ENCODE assay signal across 8 cellular contexts in genomic region chr1:25922633-25923567, GRCh38. TPM values are rescaled to one million over a fixed set of nuclear protein-coding genes. Genes with fewer than 3 reads are reported as not detected.
DNase-seq lines count a peak whose midpoint lies in the region; ATAC-seq and TF ChIP-seq lines count a peak whose summit lies in the region.

No MANE protein-coding gene starts in this region.

- TF ChIP-seq CTCF in AG10803 (conservative IDR thresholded peaks at IDR 0.05; ENCODE audit: low read length): no peak
- no peak for TF ChIP-seq CTCF in HL-60 (IDR thresholded peaks at IDR 0.05; ENCODE audit: insufficient read depth, low read length)
- no peak for TF ChIP-seq CTCF in breast epithelium (IDR thresholded peaks at IDR 0.05)

- TF ChIP-seq POLR2A in breast epithelium (IDR thresholded peaks at IDR 0.05) (no peak), GM18505 (IDR thresholded peaks at IDR 0.05; ENCODE audit: borderline replicate concordance, extremely low read depth, insufficient read depth, insufficient read length) (no peak)

- H3K9me3 ChIP-seq in breast epithelium: no peaks in the 10 kb centered on the region

- no peaks in the 10 kb centered on the region for H3K36me3 ChIP-seq in breast epithelium

- ATAC-seq in GM19463 (IDR thresholded peaks at IDR 0.05; ENCODE audit: unreplicated experiment) (no peak), GM18505 (IDR thresholded peaks at IDR 0.05; ENCODE audit: unreplicated experiment) (no peak)

- DNase-seq in AG10803 (ENCODE audit: low read depth): peak; percentile 25
- peak; percentile 42 to 70 for DNase-seq in HL-60 (ENCODE audit: low read depth in 1 of 2, low spot score in 1 of 2)
- peak; percentile 50 for DNase-seq in UCSD-AML1 (lab: John Stamatoyannopoulos, UW; ENCODE audit: unreplicated experiment)
- DNase-seq in breast epithelium (ENCODE audit: low spot score in 2 of 2): no peak
- peak; percentile 62 for DNase-seq in iPS-NIHi11 (ENCODE audit: low spot score)
- DNase-seq in skeletal muscle cell (ENCODE audit: low read depth): no peak

- intact Hi-C loops in breast epithelium (cut with DNase I; ENCODE audit: low total_unique reads): no loop called here

- peak overlapping the region; percentile 61 for H3K4me3 ChIP-seq in AG10803 (ENCODE audit: low read length)
- H3K4me3 ChIP-seq in HL-60 (replicated peaks; ENCODE audit: insufficient read depth, low read length): peak overlapping the region; percentile 33
- peak overlapping the region; percentile 44 to 73 (median 60) for H3K4me3 ChIP-seq in breast epithelium
- H3K4me3 ChIP-seq in skeletal muscle cell (ENCODE audit: low read depth, low read length): peak overlapping the region; percentile 55

- H3K4me1 ChIP-seq in breast epithelium: no peaks in the 10 kb centered on the region

- H3K27ac ChIP-seq in HL-60 (replicated peaks) (peak overlapping the region; percentile 85), breast epithelium (peak overlapping the region; percentile 33 to 69)

- H3K27me3 ChIP-seq in HL-60 (ENCODE audit: insufficient read depth, poor library complexity, severe bottlenecking) (no peaks in the 10 kb centered on the region), breast epithelium (peaks cover 0 to 5% of the 10 kb centered on the region in 2 donors)

RNA-seq across cellular contexts. Expression of gene STMN1, which starts 16.7 kb away (rescaled TPM):
- total RNA-seq in breast epithelium: 10 to 100 TPM; 23.9 to 33.8 (median 28.4) TPM

RNA-seq across cellular contexts. Expression of gene PAQR7, which starts 47.4 kb away (rescaled TPM):
- 1 to 10 TPM; 4.2 to 8.2 (median 7.2) TPM for total RNA-seq in breast epithelium

Comparison
In these comparisons a context has a peak if more than half of its experiments do, and no peak if none do; other contexts are left out.
1. DNase-seq: peak in AG10803 (single experiment), HL-60 (2 of 2), UCSD-AML1 (single experiment) and iPS-NIHi11 (single experiment); none in breast epithelium (0 of 2) and skeletal muscle cell (single experiment).
2. Peak in every context shown above with its lines, with median percentiles within 50 percentile points of each other: H3K4me3 ChIP-seq.